Comparison of ENCODE assay signal across 8 cellular contexts in the genomic region with DNA sequence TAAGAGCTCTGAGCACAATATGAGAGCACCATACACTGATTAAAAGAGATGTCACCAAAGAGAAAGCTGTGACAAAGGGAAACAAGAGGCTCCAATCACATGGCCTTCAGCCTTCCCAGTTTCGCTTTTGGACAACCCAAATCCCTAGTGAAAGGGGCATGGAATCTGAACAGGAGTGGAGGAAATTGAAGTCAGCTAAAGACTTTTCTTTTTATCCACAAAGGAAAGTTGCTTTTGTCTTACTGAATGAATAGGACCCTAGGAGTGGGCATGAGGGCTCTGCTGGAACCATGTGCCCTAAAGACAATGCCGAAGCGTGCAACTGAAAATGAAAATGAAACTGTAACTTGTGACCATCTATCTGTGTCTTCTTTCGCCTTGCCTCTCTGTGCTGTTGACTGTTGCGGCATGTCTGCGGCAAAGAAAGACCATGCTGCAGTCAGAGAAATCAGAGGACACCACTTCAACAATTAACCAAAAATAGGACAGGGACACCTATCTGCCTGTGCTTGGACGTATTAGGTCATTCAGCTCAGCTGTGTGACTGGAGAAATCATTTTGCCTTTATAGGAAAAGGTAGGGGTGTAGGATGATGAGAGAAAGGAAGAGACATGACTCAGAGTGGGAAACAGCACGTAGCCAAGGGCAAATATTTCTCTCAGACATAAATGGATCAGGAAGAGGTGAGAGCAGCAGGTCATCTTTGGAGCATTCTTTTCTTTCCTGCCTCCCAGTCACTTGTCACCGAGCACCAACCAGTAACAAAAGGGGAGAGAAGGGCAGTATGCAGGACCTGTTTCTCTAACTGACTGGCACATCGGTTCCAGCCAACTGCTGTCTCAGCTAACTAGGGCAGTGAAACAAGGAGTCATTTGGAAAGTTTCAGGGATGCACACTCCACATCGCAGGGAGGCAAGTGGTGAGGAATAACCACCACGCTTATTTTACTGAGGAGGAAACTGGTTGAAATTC. TPM values are rescaled to one million over a fixed set of nuclear protein-coding genes. Genes with fewer than 3 reads are reported as not detected.
DNase-seq lines count a peak whose midpoint lies in the region; ATAC-seq and TF ChIP-seq lines count a peak whose summit lies in the region.

No MANE protein-coding gene starts in this region.

- CTCF ChIA-PET in Panc1 (lab: Charles Lee): interaction anchor here (1.0 kb wide), 1 partner anchor 14 kb away, joined by 4 read pairs; no protein-coding TSS in a partner anchor

- peak overlapping the region; percentile 59 for H2AFZ ChIP-seq in neural progenitor cell (replicated peaks)

- TF ChIP-seq CTCF in Panc1 (IDR thresholded peaks at IDR 0.05): no peak
- TF ChIP-seq CTCF in neural progenitor cell (IDR thresholded peaks at IDR 0.05): no peak

- ATAC-seq in GM19043 (IDR thresholded peaks at IDR 0.05; ENCODE audit: low read depth, unreplicated experiment): peak; percentile 99
- peak; percentile 98 for ATAC-seq in HG03139 (IDR thresholded peaks at IDR 0.05; ENCODE audit: unreplicated experiment)
- peak; percentile 75 for ATAC-seq in Panc1

- no peaks in the 10 kb centered on the region for H3K27me3 ChIP-seq in Panc1 (ENCODE audit: control insufficient read depth, insufficient read depth, low read length)
- H3K27me3 ChIP-seq in effector memory CD4-positive, alpha-beta T cell (replicated peaks; ENCODE audit: control insufficient read depth, insufficient read depth, low read length, poor library complexity, severe bottlenecking): no peaks in the 10 kb centered on the region
- H3K27me3 ChIP-seq in neural progenitor cell: no peaks in the 10 kb centered on the region

- intact Hi-C loops in Panc1 (cut with micrococcal nuclease; ENCODE audit: unreplicated experiment): no loop called here

- peaks cover 17% of the 10 kb centered on the region for H3F3A ChIP-seq in neural progenitor cell (ENCODE audit: low read depth)

- H3K27ac Mint-ChIP-seq in neural progenitor cell: no peak overlapping the region

- peak overlapping the region; percentile 99 for H3K27ac ChIP-seq in Panc1 (ENCODE audit: low read length)
- H3K27ac ChIP-seq in effector memory CD4-positive, alpha-beta T cell (ENCODE audit: insufficient read depth, low read length, poor library complexity, severe bottlenecking): peak overlapping the region; percentile 12
- H3K27ac ChIP-seq in neural progenitor cell: no peak overlapping the region

- DNase-seq in COLO668 (lab: John Stamatoyannopoulos, UW; ENCODE audit: unreplicated experiment) (peak; percentile 40), Panc1 (ENCODE audit: low read depth, low spot score) (peak; percentile 96), neural progenitor cell (ENCODE audit: low spot score) (peak; percentile 54), DMS114 treated with DMSO at 0.1 percent for 48 hours (lab: John Stamatoyannopoulos, UW; ENCODE audit: unreplicated experiment) (no peak), ecto neural progenitor cell (ENCODE audit: low spot score) (no peak)
- DNase-seq in effector memory CD4-positive, alpha-beta T cell: no peak

- no peak overlapping the region for H3K9ac ChIP-seq in neural progenitor cell

- H4K20me1 ChIP-seq in neural progenitor cell (ENCODE audit: low read depth): no peaks in the 10 kb centered on the region

- H3K9me3 ChIP-seq in Panc1 (ENCODE audit: control insufficient read depth, insufficient read depth, low read depth, low read length) (no peaks in the 10 kb centered on the region), neural progenitor cell (ENCODE audit: low read depth) (no peaks in the 10 kb centered on the region)
- no peaks in the 10 kb centered on the region for H3K9me3 ChIP-seq in effector memory CD4-positive, alpha-beta T cell (ENCODE audit: control insufficient read depth, low read length)

- BruUV-seq in Panc1 (replicated peaks; lab: Mats Ljungman, UMichigan): TSS peak; percentile 93

- in situ Hi-C loops in Panc1 (cut with HindIII; ENCODE audit: low pct_unique_long_range_greater_than_20kb, low sequenced_read_pairs): no loop called here

- H3K4me1 ChIP-seq in Panc1 (ENCODE audit: control insufficient read depth, insufficient read depth, low read length) (peaks cover 77% of the 10 kb centered on the region), neural progenitor cell (peaks cover 24% of the 10 kb centered on the region)
- no peaks in the 10 kb centered on the region for H3K4me1 ChIP-seq in effector memory CD4-positive, alpha-beta T cell (ENCODE audit: control insufficient read depth, insufficient read depth, low read length, poor library complexity, severe bottlenecking)

- peak overlapping the region; percentile 17 for H3K4me2 ChIP-seq in neural progenitor cell

- peaks cover 2% of the 10 kb centered on the region for H3K27me3 Mint-ChIP-seq in neural progenitor cell (ENCODE audit: insufficient read depth, low read depth)

- no peak overlapping the region for H3K4me3 Mint-ChIP-seq in neural progenitor cell

- POLR2A ChIA-PET in Panc1 (lab: Charles Lee): interaction anchor here (1.1 to 2.0 kb wide), 3 partner anchors 10 to 15 kb away, joined by 3 to 13 read pairs (median 9); no protein-coding TSS in a partner anchor

- H3K4me1 Mint-ChIP-seq in neural progenitor cell: peaks cover 11% of the 10 kb centered on the region

- H3K36me3 ChIP-seq in Panc1 (ENCODE audit: control insufficient read depth, insufficient read depth, low read length) (peaks cover 13% of the 10 kb centered on the region), neural progenitor cell (no peaks in the 10 kb centered on the region)
- no peaks in the 10 kb centered on the region for H3K36me3 ChIP-seq in effector memory CD4-positive, alpha-beta T cell (ENCODE audit: control insufficient read depth, insufficient read depth, low read length)

- H3K79me2 ChIP-seq in neural progenitor cell (ENCODE audit: low read depth): no peaks in the 10 kb centered on the region

- H3K9me3 Mint-ChIP-seq in neural progenitor cell: no peaks in the 10 kb centered on the region

- H3K4me3 ChIP-seq in Panc1 (ENCODE audit: low read depth in 2 of 2, low read length in 2 of 2): peak overlapping the region; percentile 39 to 66
- H3K4me3 ChIP-seq in effector memory CD4-positive, alpha-beta T cell (ENCODE audit: insufficient read depth, low read depth, low read length, poor library complexity, severe bottlenecking): peak overlapping the region; percentile 54
- H3K4me3 ChIP-seq in neural progenitor cell: no peak overlapping the region

- H3K36me3 Mint-ChIP-seq in neural progenitor cell: no peaks in the 10 kb centered on the region

RNA-seq across cellular contexts. Expression of gene CAV2, which starts 12.3 kb away (rescaled TPM):
- total RNA-seq in Panc1 (2021; ENCODE audit: unreplicated experiment) (217 TPM), neural progenitor cell (ENCODE audit: low replicate concordance) (0.37 and 0.56 TPM in 2 replicates)
- polyA plus RNA-seq in Panc1 (2012; ENCODE audit: insufficient read length): 199 TPM

RNA-seq across cellular contexts. Expression of gene CAV1, which starts 13.0 kb away (rescaled TPM):
- 496 TPM for total RNA-seq in Panc1 (2021; ENCODE audit: unreplicated experiment)
- polyA plus RNA-seq in Panc1 (2012; ENCODE audit: insufficient read length): 465 TPM
- 0.19 and 1.2 TPM in 2 replicates for total RNA-seq in neural progenitor cell (ENCODE audit: low replicate concordance)

Comparison
In these comparisons a context has a peak if more than half of its experiments do, and no peak if none do; other contexts are left out.
1. DNase-seq: peak in COLO668 (single experiment), Panc1 (single experiment) and neural progenitor cell (single experiment); none in effector memory CD4-positive, alpha-beta T cell (0 of 3), DMS114 treated with DMSO at 0.1 percent for 48 hours (single experiment) and ecto neural progenitor cell (single experiment).
2. RNA of gene CAV2, which starts 12.3 kb away (total RNA-seq): 217 TPM in Panc1 (single experiment); 0.37 to 0.56 TPM in neural progenitor cell; every median in the first group is over 100 times any median in the second.
3. RNA of gene CAV1, which starts 13.0 kb away (total RNA-seq): 496 TPM in Panc1 (single experiment); 0.19 to 1.2 TPM in neural progenitor cell; every median in the first group is over 100 times any median in the second.
4. Peak in every context shown above with its lines, with median percentiles within 50 percentile points of each other: ATAC-seq.